1 cellular context compared by ENCODE assay signal in the genomic region with DNA sequence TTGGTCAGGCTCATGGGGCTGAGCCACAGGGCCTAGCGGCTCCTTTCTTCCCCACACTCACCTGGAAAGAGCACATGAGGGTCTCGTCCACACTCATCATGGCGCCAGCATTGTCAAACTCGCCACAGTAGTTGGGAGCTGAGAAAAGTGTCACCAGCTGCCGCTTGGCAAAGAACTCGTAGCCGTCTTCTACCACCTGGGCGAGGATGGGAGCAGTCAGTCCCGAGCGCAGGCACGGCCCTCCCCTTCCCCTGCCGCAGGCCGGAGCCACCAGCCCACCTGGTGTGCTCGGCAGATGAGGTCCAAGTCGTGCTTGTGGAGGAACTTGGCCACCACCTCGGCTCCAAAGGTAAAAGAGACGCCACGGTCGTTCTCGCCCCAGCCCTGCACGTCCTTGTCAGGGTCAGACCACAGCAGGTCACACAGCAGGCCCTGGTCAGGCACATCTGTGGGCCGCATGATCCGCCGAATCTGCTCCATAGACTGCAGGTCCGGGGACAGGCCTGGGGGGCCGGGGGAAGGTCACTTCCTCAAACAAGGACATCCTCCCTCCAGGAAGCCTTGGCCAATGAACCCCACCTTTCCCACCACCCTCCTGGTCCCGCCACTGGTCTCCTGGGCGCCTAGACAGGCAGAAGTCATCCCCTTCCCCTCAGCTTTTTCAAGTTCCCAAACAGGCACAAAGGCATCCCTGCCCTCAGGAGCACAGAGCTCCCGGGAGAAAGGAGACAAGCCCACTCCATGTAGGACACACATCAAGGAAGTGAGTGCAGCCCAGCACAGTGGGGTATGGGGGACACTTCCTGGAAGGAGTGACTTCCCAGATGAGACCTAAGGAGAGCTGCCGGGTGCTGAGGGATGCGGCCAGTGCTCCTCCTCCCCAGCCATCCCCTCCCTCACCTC.
TF ChIP-seq lines count a peak whose summit lies in the region.

No MANE protein-coding gene starts in this region.

TF ChIP-seq in IMR-90, 13 proteins besides CTCF, POLR2A, EP300 and RAD21:
- TF ChIP-seq MXI1 (IDR thresholded peaks at IDR 0.05; ENCODE audit: borderline replicate concordance, low read depth, low read length) = no peak
- TF ChIP-seq, protein P1, sequence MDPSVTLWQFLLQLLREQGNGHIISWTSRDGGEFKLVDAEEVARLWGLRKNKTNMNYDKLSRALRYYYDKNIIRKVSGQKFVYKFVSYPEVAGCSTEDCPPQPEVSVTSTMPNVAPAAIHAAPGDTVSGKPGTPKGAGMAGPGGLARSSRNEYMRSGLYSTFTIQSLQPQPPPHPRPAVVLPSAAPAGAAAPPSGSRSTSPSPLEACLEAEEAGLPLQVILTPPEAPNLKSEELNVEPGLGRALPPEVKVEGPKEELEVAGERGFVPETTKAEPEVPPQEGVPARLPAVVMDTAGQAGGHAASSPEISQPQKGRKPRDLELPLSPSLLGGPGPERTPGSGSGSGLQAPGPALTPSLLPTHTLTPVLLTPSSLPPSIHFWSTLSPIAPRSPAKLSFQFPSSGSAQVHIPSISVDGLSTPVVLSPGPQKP (IDR thresholded peaks at IDR 0.05; ENCODE audit: borderline replicate concordance, low read depth, low read length) = no peak
